Comparison of ENCODE assay signal across 10 cellular contexts in genomic region chr2:46171996-46172546, GRCh38.
DNase-seq lines count a peak whose midpoint lies in the region; ATAC-seq and TF ChIP-seq lines count a peak whose summit lies in the region.
"Had no signal": no experiment of that assay in that cellular context is flagged by ENCODE, and none has a peak within 500 bp of the region (broad histone marks: within the 10 kb centered on the region; RNA-seq: fewer than 3 reads in every experiment).

No MANE protein-coding gene starts in this region.

- no peak overlapping the region; the same call in 1 of the 2 replicates for H3K9ac ChIP-seq in SK-N-SH

- no peaks in the 10 kb centered on the region for H4K20me1 ChIP-seq in SK-N-SH (ENCODE audit: insufficient read depth)

- H3K79me2 ChIP-seq in SK-N-SH (ENCODE audit: insufficient read depth), result no peaks in the 10 kb centered on the region

- peak overlapping the region; percentile 66 for H3K4me2 ChIP-seq in SK-N-SH

- no peak; a peak in 1 of 4 replicates for TF ChIP-seq EP300 in SK-N-SH (IDR thresholded peaks at IDR 0.05; ENCODE audit: borderline replicate concordance in 1 of 2, low read depth in 1 of 2, low read length in 1 of 2)

- ATAC-seq in right cardiac atrium (peak; percentile 9 to 39), Right ventricle myocardium inferior (no peak), foreskin keratinocyte (peak; percentile 65), GM21367 (IDR thresholded peaks at IDR 0.05; ENCODE audit: unreplicated experiment) (no peak), GM18867 (IDR thresholded peaks at IDR 0.05; ENCODE audit: unreplicated experiment) (no peak), HG03571 (IDR thresholded peaks at IDR 0.05; ENCODE audit: unreplicated experiment) (no peak)
- ATAC-seq: left lobe of liver had no signal

- no peaks in the 10 kb centered on the region for H3K9me2 ChIP-seq in SK-N-SH

- no peak overlapping the region for H3K4me3 ChIP-seq in right cardiac atrium (ENCODE audit: low read length)
- H3K4me3 ChIP-seq in SK-N-SH (ENCODE audit: low read depth in 2 of 2, low read length in 1 of 2), result no peak overlapping the region

- POLR2A ChIA-PET in SK-N-SH (lab: Yijun Ruan, JAX), result no interaction called here

- no peaks in the 10 kb centered on the region for H3K9me3 ChIP-seq in right cardiac atrium (ENCODE audit: control insufficient read depth, low read length)
- no peaks in the 10 kb centered on the region for H3K9me3 ChIP-seq in SK-N-SH

- 84% methylated on average over 14 of the region's 14 CpGs for WGBS in right cardiac atrium
- 74% methylated on average over 8 of the region's 14 CpGs for whole genome bisulfite sequencing in SK-N-SH (ENCODE audit: low lambda C conversion rate)

- CTCF ChIA-PET in SK-N-SH (lab: Yijun Ruan, JAX), result interaction anchor here (0.5 to 2.3 kb wide), 11 partner anchors 11 to 148 kb away, joined by 3 to 9 read pairs (median 5); partner anchors contain the start of gene EPAS1

- TF ChIP-seq RAD21 in SK-N-SH (IDR thresholded peaks at IDR 0.05; ENCODE audit: low read length), result no peak

- H3K27ac ChIP-seq in right cardiac atrium (ENCODE audit: low read length) (peak overlapping the region; percentile 25), SK-N-SH (ENCODE audit: low read depth in 2 of 2, low read length in 1 of 2) (peak overlapping the region; percentile 74 to 76), foreskin keratinocyte (peak overlapping the region; percentile 37)

- H2AFZ ChIP-seq in SK-N-SH (ENCODE audit: low read depth), result no peak overlapping the region

- DNase-seq in right cardiac atrium (no peak), Right ventricle myocardium inferior (ENCODE audit: missing footprints) (no peak), SK-N-SH (peak; percentile 68), foreskin keratinocyte (peak; percentile 88 to 91), SHP77 (lab: John Stamatoyannopoulos, UW) (no peak)
- DNase-seq: activated naive CD8-positive, alpha-beta T cell treated with anti-CD3 and anti-CD28 coated beads, Interleukin-2, amount 10 ng/mL, durations not matched to agents 7 days and 5 days had no signal

- intact Hi-C loops in right cardiac atrium (cut with DNase I), result no loop called here
- intact Hi-C loops in Right ventricle myocardium inferior (cut with DNase I), result loop anchor here (5.0 kb wide), 1 partner anchor 35 kb away; no protein-coding TSS in a partner anchor

- TF ChIP-seq CTCF in SK-N-SH (IDR thresholded peaks at IDR 0.05), result peak; percentile 45
- peak; percentile 71 for TF ChIP-seq CTCF in foreskin keratinocyte (conservative IDR thresholded peaks at IDR 0.05)

- H3K27me3 ChIP-seq in right cardiac atrium (ENCODE audit: control insufficient read depth, insufficient read depth) (no peaks in the 10 kb centered on the region), SK-N-SH (ENCODE audit: insufficient read depth) (no peaks in the 10 kb centered on the region), foreskin keratinocyte (no peaks in the 10 kb centered on the region)

- peaks cover 30% of the 10 kb centered on the region for H3F3A ChIP-seq in SK-N-SH (replicated peaks; ENCODE audit: insufficient read depth)

- H3K36me3 ChIP-seq in SK-N-SH (replicated peaks in 1 of 2; ENCODE audit: control insufficient read depth in 1 of 2, insufficient read depth in 2 of 2, low read length in 1 of 2), result peaks cover 0 to 7% of the 10 kb centered on the region in 2 experiments

- H3K4me1 ChIP-seq in right cardiac atrium (ENCODE audit: control insufficient read depth, insufficient read depth, low read length) (peaks cover 11% of the 10 kb centered on the region), SK-N-SH (ENCODE audit: control insufficient read depth in 1 of 2, insufficient read depth in 2 of 2, low read depth in 1 of 2, low read length in 1 of 2) (peaks cover 26 to 41% of the 10 kb centered on the region in 2 experiments), foreskin keratinocyte (peaks cover 26% of the 10 kb centered on the region)

TF ChIP-seq in SK-N-SH, 30 proteins besides CTCF, POLR2A, EP300 and RAD21:
- TF ChIP-seq NRF1 (IDR thresholded peaks at IDR 0.05; ENCODE audit: low read depth, low read length), result no peak
- TF ChIP-seq MAX (IDR thresholded peaks at IDR 0.05; ENCODE audit: low read depth), result no peak
- TF ChIP-seq SMC3 (IDR thresholded peaks at IDR 0.05; ENCODE audit: low read depth, low read length), result no peak
- TF ChIP-seq ELF1 (IDR thresholded peaks at IDR 0.05), result no peak
- no peak for TF ChIP-seq MEF2A (IDR thresholded peaks at IDR 0.05; ENCODE audit: borderline replicate concordance, low read depth)
- TF ChIP-seq TCF12 (IDR thresholded peaks at IDR 0.05), result no peak
- TF ChIP-seq RFX5 (IDR thresholded peaks at IDR 0.05; ENCODE audit: low read length), result no peak
- TF ChIP-seq POLR2AphosphoS5 (IDR thresholded peaks at IDR 0.05; ENCODE audit: low read depth, low read length), result no peak
- no peak for TF ChIP-seq NFIC (IDR thresholded peaks at IDR 0.05; ENCODE audit: borderline replicate concordance)
- TF ChIP-seq, protein P1, sequence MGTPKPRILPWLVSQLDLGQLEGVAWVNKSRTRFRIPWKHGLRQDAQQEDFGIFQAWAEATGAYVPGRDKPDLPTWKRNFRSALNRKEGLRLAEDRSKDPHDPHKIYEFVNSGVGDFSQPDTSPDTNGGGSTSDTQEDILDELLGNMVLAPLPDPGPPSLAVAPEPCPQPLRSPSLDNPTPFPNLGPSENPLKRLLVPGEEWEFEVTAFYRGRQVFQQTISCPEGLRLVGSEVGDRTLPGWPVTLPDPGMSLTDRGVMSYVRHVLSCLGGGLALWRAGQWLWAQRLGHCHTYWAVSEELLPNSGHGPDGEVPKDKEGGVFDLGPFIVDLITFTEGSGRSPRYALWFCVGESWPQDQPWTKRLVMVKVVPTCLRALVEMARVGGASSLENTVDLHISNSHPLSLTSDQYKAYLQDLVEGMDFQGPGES (IDR thresholded peaks at IDR 0.05; ENCODE audit: low read depth, low read length), result no peak
- TF ChIP-seq GABPA (IDR thresholded peaks at IDR 0.05; ENCODE audit: low read depth), result no peak
- no peak for TF ChIP-seq FOSL2 (IDR thresholded peaks at IDR 0.05; ENCODE audit: borderline replicate concordance, low read depth)
- TF ChIP-seq EZH2phosphoT487 (IDR thresholded peaks at IDR 0.05; ENCODE audit: borderline replicate concordance, low read depth), result no peak
- no peak for TF ChIP-seq FOXJ3 (CRISPR knock-in tag; IDR thresholded peaks at IDR 0.05)
- no peak for TF ChIP-seq RXRA (IDR thresholded peaks at IDR 0.05; ENCODE audit: borderline replicate concordance, low read depth)
TF ChIP-seq in SK-N-SH: peak in this region for 0.

Comparison
In these comparisons a context has a peak if more than half of its experiments do, and no peak if none do; other contexts are left out.
1. ATAC-seq: peak in right cardiac atrium (2 of 2) and foreskin keratinocyte (single experiment); none in Right ventricle myocardium inferior (single experiment), GM21367 (single experiment), GM18867 (single experiment) and HG03571 (single experiment).
2. DNase-seq: peak in SK-N-SH (single experiment) and foreskin keratinocyte (2 of 2); none in right cardiac atrium (0 of 3), Right ventricle myocardium inferior (single experiment) and SHP77 (0 of 2).
3. H3K27ac ChIP-seq: peak in every context shown above with its lines; median percentile 75 in SK-N-SH; 37 in foreskin keratinocyte; 25 in right cardiac atrium.